In genomic region chr2:222707689-222708273, GRCh38 we compare ENCODE assay signal across 8 cellular contexts. TPM values are rescaled to one million over a fixed set of nuclear protein-coding genes. Genes with fewer than 3 reads are reported as not detected.
A peak's percentile ranks its signal among the peaks of the same experiment; 100 is the strongest.
DNase-seq lines count a peak whose midpoint lies in the region; ATAC-seq and TF ChIP-seq lines count a peak whose summit lies in the region.

No MANE protein-coding gene starts in this region.

- no peak overlapping the region for H3K4me3 ChIP-seq in adrenal gland

- no peak for TF ChIP-seq POLR2A in adrenal gland (IDR thresholded peaks at IDR 0.05)

- no peak for TF ChIP-seq CTCF in adrenal gland (IDR thresholded peaks at IDR 0.05)

- peaks cover 6% of the 10 kb centered on the region for H3K4me1 Mint-ChIP-seq in activated T-helper 17 cell treated with anti-CD3 and anti-CD28 coated beads, Interleukin-2, amount 50 U/mL, for 72 hours

- no peaks in the 10 kb centered on the region for H3K9me3 Mint-ChIP-seq in activated T-helper 17 cell treated with anti-CD3 and anti-CD28 coated beads, Interleukin-2, amount 50 U/mL, for 72 hours

- H3K36me3 Mint-ChIP-seq in activated T-helper 17 cell treated with anti-CD3 and anti-CD28 coated beads, Interleukin-2, amount 50 U/mL, for 72 hours (ENCODE audit: low read depth) = no peaks in the 10 kb centered on the region

- intact Hi-C loops in adrenal gland (cut with DNase I) = loop anchor here (5.0 to 10.0 kb wide), 2 partner anchors 197 to 200 kb away; no protein-coding TSS in a partner anchor

- H3K9me3 ChIP-seq in adrenal gland (replicated peaks in 1 of 3) = no peaks in the 10 kb centered on the region

- H3K36me3 ChIP-seq in adrenal gland (replicated peaks in 1 of 2) = no peaks in the 10 kb centered on the region

- peak; percentile 41 for DNase-seq in non-pigmented ciliary epithelial cell (ENCODE audit: low read depth)
- no peak for DNase-seq in stimulated activated CD8-positive, alpha-beta memory T cell treated with anti-CD3 and anti-CD28 coated beads, Interleukin-4, amount 100 ng/mL, for 48 hours
- no peak for DNase-seq in adrenal gland
- no peak for DNase-seq in activated CD4-positive, alpha-beta T cell treated with anti-CD3 and anti-CD28 coated beads for 4 hours
- DNase-seq in GOT3 (lab: John Stamatoyannopoulos, UW) = no peak

- WGBS in adrenal gland, 4 donors = 39 to 49% (median 45%) methylated on average over 10 of the region's 10 CpGs

- ATAC-seq in GM18502 (IDR thresholded peaks at IDR 0.05; ENCODE audit: poor library complexity, unreplicated experiment) (peak; percentile 41), HG03135 (IDR thresholded peaks at IDR 0.05; ENCODE audit: unreplicated experiment) (peak; percentile 51)
- peak; percentile 87 for ATAC-seq in activated T-helper 17 cell treated with anti-CD3 and anti-CD28 coated beads, Interleukin-2, amount 50 U/mL, for 72 hours (replicated peaks)

- H3K27ac Mint-ChIP-seq in activated T-helper 17 cell treated with anti-CD3 and anti-CD28 coated beads, Interleukin-2, amount 50 U/mL, for 72 hours = no peak overlapping the region

- H3K27me3 Mint-ChIP-seq in activated T-helper 17 cell treated with anti-CD3 and anti-CD28 coated beads, Interleukin-2, amount 50 U/mL, for 72 hours = peaks cover 31% of the 10 kb centered on the region

- no peak overlapping the region for H3K27ac ChIP-seq in adrenal gland

- no peak overlapping the region for H3K4me3 Mint-ChIP-seq in activated T-helper 17 cell treated with anti-CD3 and anti-CD28 coated beads, Interleukin-2, amount 50 U/mL, for 72 hours

- peaks cover 0 to 14% of the 10 kb centered on the region in 2 donors for H3K4me1 ChIP-seq in adrenal gland (replicated peaks in 1 of 2)

- H3K27me3 ChIP-seq in adrenal gland = no peaks in the 10 kb centered on the region

RNA-seq across cellular contexts. Expression of gene MOGAT1, which starts 36.3 kb away (rescaled TPM):
- total RNA-seq in activated T-helper 17 cell treated with anti-CD3 and anti-CD28 coated beads, Interleukin-2, amount 50 U/mL, for 72 hours = not detected
- not detected for total RNA-seq in adrenal gland
- under 1 TPM in 1 of 3 donors, not detected in 2; 0.20 TPM for polyA plus RNA-seq in adrenal gland

RNA-seq across cellular contexts. Expression of gene FARSB, which starts 51.9 kb away (rescaled TPM):
- 10 to 100 TPM; 23.2 to 48.6 TPM for total RNA-seq in activated T-helper 17 cell treated with anti-CD3 and anti-CD28 coated beads, Interleukin-2, amount 50 U/mL, for 72 hours
- 10 to 100 TPM in 5 of 8 donors, 1 to 10 TPM in 3; 7.2 to 25.0 (median 11.6) TPM for total RNA-seq in adrenal gland
- polyA plus RNA-seq in adrenal gland = 10 to 100 TPM; 14.5 to 55.9 (median 15.6) TPM
